In genomic region chr4:177554966-177555574, GRCh38 we compare ENCODE assay signal across 8 cellular contexts.
DNase-seq lines count a peak whose midpoint lies in the region; ATAC-seq and TF ChIP-seq lines count a peak whose summit lies in the region.

No MANE protein-coding gene starts in this region.

- no peak overlapping the region for H3K4me2 ChIP-seq in GM23338

- peaks cover 2% of the 10 kb centered on the region for H3K27me3 Mint-ChIP-seq in GM23338 (ENCODE audit: insufficient read depth, low read depth, poor library complexity)
- no peaks in the 10 kb centered on the region for H3K27me3 Mint-ChIP-seq in CD8-positive, alpha-beta memory T cell

- H3K4me1 ChIP-seq in GM23338 (ENCODE audit: insufficient read depth) (peaks cover 9% of the 10 kb centered on the region), Peyer's patch (no peaks in the 10 kb centered on the region)
- no peaks in the 10 kb centered on the region for H3K4me1 ChIP-seq in CD8-positive, alpha-beta memory T cell (ENCODE audit: insufficient read depth, low read length)

- no peaks in the 10 kb centered on the region for H3F3A ChIP-seq in GM23338 (replicated peaks; ENCODE audit: low read depth)

- no peaks in the 10 kb centered on the region for H3K79me2 ChIP-seq in GM23338 (replicated peaks; ENCODE audit: insufficient read depth)

- H3K36me3 ChIP-seq in GM23338 (ENCODE audit: insufficient read depth) = no peaks in the 10 kb centered on the region
- no peaks in the 10 kb centered on the region for H3K36me3 ChIP-seq in Peyer's patch
- no peaks in the 10 kb centered on the region for H3K36me3 ChIP-seq in CD8-positive, alpha-beta memory T cell (ENCODE audit: insufficient read depth, low read length)

- no peak overlapping the region for H3K27ac ChIP-seq in GM23338 (ENCODE audit: low read depth)
- H3K27ac ChIP-seq in Peyer's patch = no peak overlapping the region
- H3K27ac ChIP-seq in CD8-positive, alpha-beta memory T cell (ENCODE audit: low read depth, low read length) = no peak overlapping the region

- TF ChIP-seq CTCF in GM23338 (conservative IDR thresholded peaks at IDR 0.05; ENCODE audit: low read depth in 2 of 2) = peak; percentile 73 to 94
- TF ChIP-seq CTCF in Peyer's patch (IDR thresholded peaks at IDR 0.05) = peak in 4 of 6 experiments; percentile 39 to 68 (median 66)

- peaks cover 2% of the 10 kb centered on the region; the same call in 2 of the 3 replicates for H3K9me3 Mint-ChIP-seq in GM23338
- H3K9me3 Mint-ChIP-seq in CD8-positive, alpha-beta memory T cell = no peaks in the 10 kb centered on the region

- H3K4me3 ChIP-seq in GM23338 (no peak overlapping the region), Peyer's patch (no peak overlapping the region)
- H3K4me3 ChIP-seq in CD8-positive, alpha-beta memory T cell (ENCODE audit: low read length) = no peak overlapping the region

- no peak overlapping the region for H3K27ac Mint-ChIP-seq in GM23338
- H3K27ac Mint-ChIP-seq in CD8-positive, alpha-beta memory T cell = no peak overlapping the region

- H3K4me1 Mint-ChIP-seq in GM23338 = peaks cover 14% of the 10 kb centered on the region
- H3K4me1 Mint-ChIP-seq in CD8-positive, alpha-beta memory T cell = no peaks in the 10 kb centered on the region

- no peak overlapping the region for H2AFZ ChIP-seq in GM23338

- POLR2A ChIA-PET in CD8-positive, alpha-beta memory T cell (lab: Charles Lee) = no interaction called here

- H3K9me2 ChIP-seq in GM23338 (ENCODE audit: insufficient read depth) = 0 out of 2 replicates have a peak, but pooled peaks cover 4% of the 10 kb centered on the region

- peak; percentile 1 for DNase-seq in NCI-H1092 treated with DMSO at 0.1 percent for 48 hours (lab: John Stamatoyannopoulos, UW)
- DNase-seq in NCI-H1092 (lab: John Stamatoyannopoulos, UW) = no peak
- peak; percentile 49 for DNase-seq in GM23338 (ENCODE audit: low spot score)
- DNase-seq in Peyer's patch = peak in 1 of 3 donors; percentile 50
- DNase-seq in fibroblast of peridontal ligament (ENCODE audit: extremely low read depth) = peak; percentile 74
- DNase-seq in stimulated activated naive CD8-positive, alpha-beta T cell treated with anti-CD3 and anti-CD28 coated beads, Interleukin-15, Interleukin-2, amounts not matched to agents 100 U/mL and 50 U/mL, for 24 hours = peak; percentile 24
- no peak for DNase-seq in ecto neural progenitor cell (ENCODE audit: low spot score)
- no peak for DNase-seq in CD8-positive, alpha-beta memory T cell

- ATAC-seq in GM23338 = no peak
- ATAC-seq in stimulated activated naive CD8-positive, alpha-beta T cell treated with anti-CD3 and anti-CD28 coated beads, Interleukin-15, Interleukin-2, amounts not matched to agents 100 U/mL and 50 U/mL, for 24 hours = no peak

- peaks cover 14% of the 10 kb centered on the region; the same call in 2 of the 3 replicates for H3K36me3 Mint-ChIP-seq in GM23338 (ENCODE audit: low read depth)
- H3K36me3 Mint-ChIP-seq in CD8-positive, alpha-beta memory T cell = no peaks in the 10 kb centered on the region

- H3K9me3 ChIP-seq in Peyer's patch = no peaks in the 10 kb centered on the region
- H3K9me3 ChIP-seq in CD8-positive, alpha-beta memory T cell (ENCODE audit: low read length) = no peaks in the 10 kb centered on the region

- CTCF ChIA-PET in CD8-positive, alpha-beta memory T cell (lab: Charles Lee) = no interaction called here

- H4K20me1 ChIP-seq in GM23338 (replicated peaks; ENCODE audit: insufficient read depth) = no peaks in the 10 kb centered on the region

- H3K4me3 Mint-ChIP-seq in GM23338 = no peak overlapping the region
- no peak overlapping the region for H3K4me3 Mint-ChIP-seq in CD8-positive, alpha-beta memory T cell

- H3K27me3 ChIP-seq in GM23338 (ENCODE audit: insufficient read depth) (no peaks in the 10 kb centered on the region), Peyer's patch (no peaks in the 10 kb centered on the region)
- no peaks in the 10 kb centered on the region for H3K27me3 ChIP-seq in CD8-positive, alpha-beta memory T cell (ENCODE audit: insufficient read depth, low read length, poor library complexity, severe bottlenecking)

- TF ChIP-seq POLR2A in Peyer's patch (IDR thresholded peaks at IDR 0.05) = no peak

TF ChIP-seq in GM23338, 12 proteins besides CTCF, POLR2A, EP300 and RAD21 (continues in another document):
- TF ChIP-seq STAT1 (IDR thresholded peaks at IDR 0.05; ENCODE audit: unreplicated experiment) (no peak), POLR2AphosphoS5 (IDR thresholded peaks at IDR 0.05; ENCODE audit: low read depth) (no peak), ZNF462 (CRISPR knock-in tag; IDR thresholded peaks at IDR 0.05) (no peak), ETS1 (IDR thresholded peaks at IDR 0.05) (no peak), ZNF114 (CRISPR knock-in tag; IDR thresholded peaks at IDR 0.05) (no peak), NANOG (IDR thresholded peaks at IDR 0.05; ENCODE audit: borderline replicate concordance) (no peak)

Comparison
In these comparisons a context has a peak if more than half of its experiments do, and no peak if none do; other contexts are left out.
1. DNase-seq: peak in NCI-H1092 treated with DMSO at 0.1 percent for 48 hours (single experiment), GM23338 (single experiment), fibroblast of peridontal ligament (single experiment) and stimulated activated naive CD8-positive, alpha-beta T cell treated with anti-CD3 and anti-CD28 coated beads, Interleukin-15, Interleukin-2, amounts not matched to agents 100 U/mL and 50 U/mL, for 24 hours (single experiment); none in NCI-H1092 (single experiment), ecto neural progenitor cell (single experiment) and CD8-positive, alpha-beta memory T cell (0 of 5).